ENCODE assay signal across 8 cellular contexts in the genomic region with DNA sequence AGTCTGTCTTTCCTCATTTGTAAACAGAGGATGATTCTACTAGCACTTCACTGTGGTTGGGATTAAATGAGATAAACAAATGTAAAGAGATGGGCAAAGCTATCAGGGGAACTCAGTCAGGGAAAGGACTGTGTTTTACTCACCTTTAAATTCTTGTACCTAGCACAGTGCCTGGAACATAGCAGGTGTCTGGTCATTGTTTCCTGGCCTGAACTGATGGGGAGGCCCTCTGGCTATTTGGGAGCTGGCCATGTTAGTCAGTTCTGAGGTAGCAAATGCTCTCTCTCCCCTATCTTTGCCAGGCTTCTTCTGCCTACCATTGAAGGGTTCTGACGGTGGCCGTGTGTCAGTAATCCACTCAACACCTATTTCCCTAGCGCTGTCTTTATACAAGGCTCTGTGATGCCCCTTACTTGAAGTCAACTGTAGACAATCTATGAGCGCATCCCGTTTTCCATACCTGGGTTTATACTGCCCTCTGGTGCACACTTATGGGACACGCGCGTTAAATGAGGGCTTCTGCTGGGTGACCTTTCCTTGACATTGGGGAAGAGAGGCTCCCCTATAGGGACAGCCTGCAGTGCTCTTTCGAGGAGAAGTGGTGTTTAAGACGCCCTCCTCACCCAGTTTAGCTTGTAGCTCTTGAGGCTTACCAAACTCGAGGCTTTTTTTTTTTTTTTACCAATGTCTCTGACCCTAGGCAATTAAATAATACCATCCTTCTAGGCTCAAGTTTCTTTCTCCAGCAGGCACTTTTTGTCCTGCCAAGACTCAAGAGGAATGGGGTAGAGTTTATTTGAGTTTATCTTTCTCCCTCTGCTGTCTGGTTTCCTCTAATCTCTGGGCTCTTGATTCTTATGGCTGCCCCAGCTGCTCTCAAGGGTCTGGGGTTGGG. TPM values are rescaled to one million over a fixed set of nuclear protein-coding genes. Genes with fewer than 3 reads are reported as not detected.
A peak's percentile ranks its signal among the peaks of the same experiment; 100 is the strongest.
DNase-seq lines count a peak whose midpoint lies in the region; ATAC-seq and TF ChIP-seq lines count a peak whose summit lies in the region.

No MANE protein-coding gene starts in this region.

- no peak overlapping the region for H3K4me3 Mint-ChIP-seq in activated T-cell treated with anti-CD3 and anti-CD28 coated beads, Interleukin-2, amount 50 U/mL, for 4 hours

- peak overlapping the region; percentile 42 for H2BK15ac ChIP-seq in neuronal stem cell (ENCODE audit: low read length)

- H4K8ac ChIP-seq in neuronal stem cell (ENCODE audit: low read depth, low read length), result no peak overlapping the region

- H3K18ac ChIP-seq in neuronal stem cell (ENCODE audit: low read length), result no peak overlapping the region

- H2AFZ ChIP-seq in PC-9, result no peak overlapping the region
- H2AFZ ChIP-seq in neuronal stem cell (ENCODE audit: low read length), result peak overlapping the region; percentile 4

- H3K4me1 ChIP-seq in A673 (ENCODE audit: insufficient read depth, low read length, poor library complexity, severe bottlenecking) (no peaks in the 10 kb centered on the region), PC-9 (replicated peaks; ENCODE audit: insufficient read depth) (peaks cover 7% of the 10 kb centered on the region; the same call in 1 of the 2 replicates), neuronal stem cell (ENCODE audit: control insufficient read depth in 2 of 2, insufficient read depth in 1 of 2, low read depth in 1 of 2, low read length in 2 of 2) (peaks cover 0 to 25% of the 10 kb centered on the region in 2 donors)

- TF ChIP-seq CTCF in A673 (conservative IDR thresholded peaks at IDR 0.05; ENCODE audit: low read depth, low read length) (peak; percentile 81), LNCAP (IDR thresholded peaks at IDR 0.05) (peak; percentile 69), PC-9 (conservative IDR thresholded peaks at IDR 0.05) (peak; percentile 84), fibroblast of mammary gland (conservative IDR thresholded peaks at IDR 0.05; ENCODE audit: control insufficient read depth, insufficient read depth, low read depth, low read length) (peak; percentile 80)

- no peak overlapping the region for H2BK5ac ChIP-seq in neuronal stem cell (ENCODE audit: low read length)

- no peak overlapping the region for H3K4ac ChIP-seq in neuronal stem cell (ENCODE audit: low read length)

- H3K4me2 ChIP-seq in PC-9 (no peak overlapping the region), neuronal stem cell (ENCODE audit: insufficient read depth, low read length, poor library complexity, severe bottlenecking) (no peak overlapping the region)

- H3K9me3 ChIP-seq in A673 (ENCODE audit: low read depth, low read length, poor library complexity, severe bottlenecking), result no peaks in the 10 kb centered on the region
- H3K9me3 ChIP-seq in PC-9 (ENCODE audit: insufficient read depth, low read depth), result no peaks in the 10 kb centered on the region
- H3K9me3 ChIP-seq in neuronal stem cell (replicated peaks in 1 of 2; ENCODE audit: control insufficient read depth in 2 of 2, insufficient read depth in 1 of 2, low read depth in 1 of 2, low read length in 2 of 2), result peaks cover 0 to 2% of the 10 kb centered on the region in 2 donors

- peak; percentile 64 for ATAC-seq in GM18868 (IDR thresholded peaks at IDR 0.05; ENCODE audit: unreplicated experiment)
- peak; percentile 77 to 83 for ATAC-seq in activated T-cell treated with anti-CD3 and anti-CD28 coated beads, Interleukin-2, amount 50 U/mL, for 4 hours

- peaks cover 29% of the 10 kb centered on the region for H3K27me3 Mint-ChIP-seq in activated T-cell treated with anti-CD3 and anti-CD28 coated beads, Interleukin-2, amount 50 U/mL, for 4 hours (ENCODE audit: low read depth)

- no CpG with 5 or more reads among the region's 11 CpGs for WGBS in neuronal stem cell (ENCODE audit: extremely low coverage in 2 of 2, insufficient read length in 2 of 2, insufficient replicate concordance in 1 of 2), 2 donors

- POLR2A ChIA-PET in A673 (lab: Charles Lee; ENCODE audit: low non-redundant PET), result no interaction called here
- POLR2A ChIA-PET in PC-9 (lab: Charles Lee; ENCODE audit: unreplicated experiment), result interaction anchor here (0.5 to 0.7 kb wide), 2 partner anchors 101 to 738 kb away, joined by 7 to 10 read pairs; no protein-coding TSS in a partner anchor

- no peaks in the 10 kb centered on the region for H3K79me1 ChIP-seq in neuronal stem cell (ENCODE audit: low read depth, low read length)

- CTCF ChIA-PET in A673 (lab: Charles Lee) (interaction anchor here (1.0 to 1.7 kb wide), 3 partner anchors 26 to 70 kb away, joined by 4 to 10 read pairs (median 9); a partner anchor contains a TSS), PC-9 (lab: Charles Lee) (interaction anchor here (0.7 to 2.7 kb wide), 2 partner anchors 70 to 179 kb away, joined by 4 to 14 read pairs; no protein-coding TSS in a partner anchor)

- H3K9me2 ChIP-seq in PC-9 (ENCODE audit: insufficient read depth), result no peaks in the 10 kb centered on the region

- H3K9me3 Mint-ChIP-seq in activated T-cell treated with anti-CD3 and anti-CD28 coated beads, Interleukin-2, amount 50 U/mL, for 4 hours, result no peaks in the 10 kb centered on the region

- H3K4me1 Mint-ChIP-seq in activated T-cell treated with anti-CD3 and anti-CD28 coated beads, Interleukin-2, amount 50 U/mL, for 4 hours (ENCODE audit: low read depth), result no peaks in the 10 kb centered on the region

- no peak overlapping the region for H3K23ac ChIP-seq in neuronal stem cell (ENCODE audit: low read depth, low read length, poor library complexity)

- no TSS peak for BruUV-seq in A673 (replicated peaks; lab: Mats Ljungman, UMichigan)
- BruUV-seq in PC-9 (replicated peaks; lab: Mats Ljungman, UMichigan), result no TSS peak

- peak; percentile 82 for DNase-seq in A673 (ENCODE audit: low spot score)
- peak in 1 of 2 experiments; percentile 56 for DNase-seq in PC-9
- peak; percentile 61 for DNase-seq in activated T-cell treated with anti-CD3 and anti-CD28 coated beads, Interleukin-2, amount 50 U/mL, for 4 hours
- DNase-seq in fibroblast of mammary gland (ENCODE audit: low read depth), result peak; percentile 63
- peak; percentile 72 for DNase-seq in neuronal stem cell (ENCODE audit: low spot score)
- peak; percentile 36 for DNase-seq in stromal cell of bone marrow (ENCODE audit: low read depth)

- H2BK12ac ChIP-seq in neuronal stem cell (ENCODE audit: low read length), result no peak overlapping the region

- no peak overlapping the region for H3K4me3 ChIP-seq in A673 (ENCODE audit: low read depth, low read length, poor library complexity, severe bottlenecking)
- H3K4me3 ChIP-seq in PC-9, result no peak overlapping the region
- H3K4me3 ChIP-seq in fibroblast of mammary gland (ENCODE audit: control insufficient read depth, low read depth, low read length), result no peak overlapping the region
- H3K4me3 ChIP-seq in neuronal stem cell (ENCODE audit: low read length in 2 of 2), result no peak overlapping the region

- no peaks in the 10 kb centered on the region for H4K20me1 ChIP-seq in PC-9 (ENCODE audit: insufficient read depth)

- H3K14ac ChIP-seq in neuronal stem cell (ENCODE audit: low read length), result no peak overlapping the region

- H2BK120ac ChIP-seq in neuronal stem cell (ENCODE audit: low read depth, low read length), result no peak overlapping the region

- H4K91ac ChIP-seq in neuronal stem cell (ENCODE audit: low read depth, low read length, poor library complexity), result no peak overlapping the region

- intact Hi-C loops in A673 (cut with micrococcal nuclease; ENCODE audit: unreplicated experiment), result loop anchor here (1.0 to 2.0 kb wide), 2 partner anchors 70 to 166 kb away; no protein-coding TSS in a partner anchor
- intact Hi-C loops in PC-9 (cut with micrococcal nuclease; ENCODE audit: unreplicated experiment), result loop anchor here (1.0 to 5.0 kb wide), 3 partner anchors 70 to 671 kb away; no protein-coding TSS in a partner anchor

- no peaks in the 10 kb centered on the region for H3K36me3 Mint-ChIP-seq in activated T-cell treated with anti-CD3 and anti-CD28 coated beads, Interleukin-2, amount 50 U/mL, for 4 hours (ENCODE audit: insufficient read depth)

- no peaks in the 10 kb centered on the region for H3K79me2 ChIP-seq in PC-9 (ENCODE audit: low read depth)

- peaks cover 13% of the 10 kb centered on the region; the same call in 1 of the 2 replicates for H3F3A ChIP-seq in PC-9 (ENCODE audit: insufficient read depth, low read depth)

- H3K27me3 ChIP-seq in A673 (replicated peaks; ENCODE audit: insufficient read depth, low read depth, low read length, poor library complexity) (peaks cover 22% of the 10 kb centered on the region), PC-9 (ENCODE audit: insufficient read depth, low read depth) (peaks cover 15% of the 10 kb centered on the region; the same call in 1 of the 2 replicates), neuronal stem cell (ENCODE audit: control insufficient read depth in 3 of 3, insufficient read depth in 3 of 3, low read depth in 1 of 3, low read length in 3 of 3) (peaks cover 0 to 37% (median 5%) of the 10 kb centered on the region in 3 experiments)

- H3K36me3 ChIP-seq in A673 (ENCODE audit: insufficient read depth, low read length, poor library complexity, severe bottlenecking) (no peaks in the 10 kb centered on the region), PC-9 (ENCODE audit: low read depth) (no peaks in the 10 kb centered on the region), neuronal stem cell (replicated peaks in 1 of 2; ENCODE audit: control insufficient read depth in 2 of 2, insufficient read depth in 2 of 2, low read length in 2 of 2) (no peaks in the 10 kb centered on the region)

- no peak overlapping the region for H2AK5ac ChIP-seq in neuronal stem cell (ENCODE audit: low read depth, low read length)

- no peak overlapping the region for H3K9ac ChIP-seq in neuronal stem cell (ENCODE audit: low read depth, low read length, poor library complexity)

- H3K27ac ChIP-seq in A673 (ENCODE audit: low read depth, low read length, poor library complexity, severe bottlenecking) (no peak overlapping the region), PC-9 (no peak overlapping the region), neuronal stem cell (replicated peaks; ENCODE audit: low read length) (no peak overlapping the region)

RNA-seq across cellular contexts. Expression of a gene that starts 4.0 kb away (rescaled TPM):
- total RNA-seq in A673 (2021) (not detected in 2 replicates), PC-9 (2021) (not detected in 2 replicates)
- total RNA-seq in activated T-cell treated with anti-CD3 and anti-CD28 coated beads, Interleukin-2, amount 50 U/mL, for 4 hours, result not detected
- polyA plus RNA-seq in neuronal stem cell (2013, experiment 1 of 2), result not detected
- polyA plus RNA-seq in neuronal stem cell (2013, experiment 2 of 2), result not detected

RNA-seq across cellular contexts. Expression of a gene that starts 25.3 kb away (rescaled TPM):
- 25.0 and 26.8 TPM in 2 replicates for total RNA-seq in A673 (2021)
- total RNA-seq in PC-9 (2021), result 11.6 and 12.5 TPM in 2 replicates
- 10 to 100 TPM; 29.4 to 31.5 (median 29.8) TPM for total RNA-seq in activated T-cell treated with anti-CD3 and anti-CD28 coated beads, Interleukin-2, amount 50 U/mL, for 4 hours
- polyA plus RNA-seq in neuronal stem cell (2013, experiment 1 of 2), result 6.0 TPM
- 6.0 TPM for polyA plus RNA-seq in neuronal stem cell (2013, experiment 2 of 2)

RNA-seq across cellular contexts. Expression of a gene that starts 49.0 kb away (rescaled TPM):
- total RNA-seq in A673 (2021) (42.2 and 43.9 TPM in 2 replicates), PC-9 (2021) (17.8 and 24.0 TPM in 2 replicates)
- 10 to 100 TPM; 23.5 to 24.5 (median 23.9) TPM for total RNA-seq in activated T-cell treated with anti-CD3 and anti-CD28 coated beads, Interleukin-2, amount 50 U/mL, for 4 hours
- 32.0 TPM for polyA plus RNA-seq in neuronal stem cell (2013, experiment 1 of 2)
- polyA plus RNA-seq in neuronal stem cell (2013, experiment 2 of 2), result 33.0 TPM
